19 cellular contexts compared by ENCODE assay signal in the genomic region with DNA sequence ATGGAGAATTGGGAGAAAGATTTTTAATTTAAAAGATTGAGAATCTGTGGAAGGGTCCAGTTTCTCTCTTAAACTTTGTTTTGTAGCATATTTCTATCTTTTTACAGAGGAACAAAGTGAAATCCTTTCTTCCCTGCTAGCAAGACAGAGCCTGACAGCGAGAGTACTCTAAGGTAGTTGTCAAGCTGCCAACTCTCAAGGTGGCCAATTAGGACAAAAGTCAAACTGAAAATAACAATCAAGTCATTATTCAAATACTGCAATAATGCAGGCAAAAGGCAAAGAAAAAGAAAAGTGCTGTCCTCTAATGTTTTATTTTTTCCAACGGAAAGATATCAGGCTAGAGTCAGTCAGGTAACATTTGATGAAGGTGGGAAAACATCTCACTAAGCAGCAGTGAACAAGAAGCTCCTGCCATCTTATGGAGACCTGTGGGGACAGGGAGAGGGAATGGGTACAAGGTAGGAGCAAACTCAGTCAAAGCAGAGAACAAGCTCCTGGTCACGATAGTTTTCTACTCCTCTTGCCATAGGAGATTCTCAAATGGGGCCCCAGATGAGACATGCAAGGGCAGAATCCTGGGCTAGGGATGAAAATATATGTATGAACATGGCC.
"Had no signal": no experiment of that assay in that cellular context is flagged by ENCODE, and none has a peak within 500 bp of the region (broad histone marks: within the 10 kb centered on the region; RNA-seq: fewer than 3 reads in every experiment).

No MANE protein-coding gene starts in this region.

- H3K4me3 Mint-ChIP-seq: activated CD8-positive, alpha-beta T cell treated with anti-CD3 and anti-CD28 coated beads for 36 hours; activated T-helper 1 cell treated with anti-CD3 and anti-CD28 coated beads, Interleukin-12 subunit alpha, Interleukin-12 subunit beta, Interleukin-2, Interleukin-4 antibody, amounts not matched to agents 30 ng/mL and 10 ng/mL and 1 ng/mL, durations not matched to agents 14 hours and 24 hours and 36 hours; mesothelial cell of epicardium; naive B cell; stimulated activated naive CD8-positive, alpha-beta T cell treated with anti-CD3 and anti-CD28 coated beads, Interleukin-15, Interleukin-2, amounts not matched to agents 100 ng/mL and 50 ng/mL, for 24 hours; T-cell had no signal

- H3K36me3 Mint-ChIP-seq: mesothelial cell of epicardium, naive B cell, T-cell had no signal

- H3K27me3 ChIP-seq: colonic mucosa, foreskin keratinocyte, testis had no signal

- H3K4me3 ChIP-seq: colonic mucosa, testis had no signal

- H3K9me3 Mint-ChIP-seq: activated CD8-positive, alpha-beta T cell treated with anti-CD3 and anti-CD28 coated beads for 36 hours; activated T-helper 1 cell treated with anti-CD3 and anti-CD28 coated beads, Interleukin-12 subunit alpha, Interleukin-12 subunit beta, Interleukin-2, Interleukin-4 antibody, amounts not matched to agents 30 ng/mL and 10 ng/mL and 1 ng/mL, durations not matched to agents 14 hours and 24 hours and 36 hours had no signal

- H3K9me3 ChIP-seq: colonic mucosa, testis had no signal

- H3K4me1 ChIP-seq: colonic mucosa, foreskin keratinocyte, testis had no signal

- H3K4me1 Mint-ChIP-seq: naive B cell, T-cell had no signal

- H3K36me3 ChIP-seq: colonic mucosa had no signal

- H3K27ac Mint-ChIP-seq: activated CD8-positive, alpha-beta T cell treated with anti-CD3 and anti-CD28 coated beads for 36 hours; activated T-helper 1 cell treated with anti-CD3 and anti-CD28 coated beads, Interleukin-12 subunit alpha, Interleukin-12 subunit beta, Interleukin-2, Interleukin-4 antibody, amounts not matched to agents 30 ng/mL and 10 ng/mL and 1 ng/mL, durations not matched to agents 14 hours and 24 hours and 36 hours; mesothelial cell of epicardium; naive B cell; progenitor cell of endocrine pancreas; stimulated activated naive CD8-positive, alpha-beta T cell treated with anti-CD3 and anti-CD28 coated beads, Interleukin-15, Interleukin-2, amounts not matched to agents 100 ng/mL and 50 ng/mL, for 24 hours; T-cell had no signal

- ATAC-seq: activated CD8-positive, alpha-beta T cell treated with anti-CD3 and anti-CD28 coated beads for 36 hours; T-cell had no signal

- DNase-seq: activated CD8-positive, alpha-beta memory T cell treated with anti-CD3 and anti-CD28 coated beads, Interleukin-2, amount 50 U/mL, for 48 hours; activated CD8-positive, alpha-beta T cell treated with anti-CD3 and anti-CD28 coated beads for 36 hours; activated naive CD4-positive, alpha-beta T cell; caudate nucleus; colonic mucosa; head of caudate nucleus; islet precursor cell; naive B cell; stimulated activated CD4-positive, alpha-beta T cell treated with anti-CD3 and anti-CD28 coated beads, Interleukin-2, amount 100 ng/mL, for 48 hours; stimulated activated CD8-positive, alpha-beta memory T cell treated with anti-CD3 and anti-CD28 coated beads, Interleukin-4, amount 100 ng/mL, for 48 hours; T-cell; T1000; testis had no signal

- H3K27ac ChIP-seq: colonic mucosa, foreskin keratinocyte, testis, VCaP had no signal

- H3K27me3 Mint-ChIP-seq: activated CD8-positive, alpha-beta T cell treated with anti-CD3 and anti-CD28 coated beads for 36 hours; naive B cell; progenitor cell of endocrine pancreas; stimulated activated naive CD8-positive, alpha-beta T cell treated with anti-CD3 and anti-CD28 coated beads, Interleukin-15, Interleukin-2, amounts not matched to agents 100 ng/mL and 50 ng/mL, for 24 hours; T-cell had no signal
